ENCODE assay signal across 13 cellular contexts in the genomic region with DNA sequence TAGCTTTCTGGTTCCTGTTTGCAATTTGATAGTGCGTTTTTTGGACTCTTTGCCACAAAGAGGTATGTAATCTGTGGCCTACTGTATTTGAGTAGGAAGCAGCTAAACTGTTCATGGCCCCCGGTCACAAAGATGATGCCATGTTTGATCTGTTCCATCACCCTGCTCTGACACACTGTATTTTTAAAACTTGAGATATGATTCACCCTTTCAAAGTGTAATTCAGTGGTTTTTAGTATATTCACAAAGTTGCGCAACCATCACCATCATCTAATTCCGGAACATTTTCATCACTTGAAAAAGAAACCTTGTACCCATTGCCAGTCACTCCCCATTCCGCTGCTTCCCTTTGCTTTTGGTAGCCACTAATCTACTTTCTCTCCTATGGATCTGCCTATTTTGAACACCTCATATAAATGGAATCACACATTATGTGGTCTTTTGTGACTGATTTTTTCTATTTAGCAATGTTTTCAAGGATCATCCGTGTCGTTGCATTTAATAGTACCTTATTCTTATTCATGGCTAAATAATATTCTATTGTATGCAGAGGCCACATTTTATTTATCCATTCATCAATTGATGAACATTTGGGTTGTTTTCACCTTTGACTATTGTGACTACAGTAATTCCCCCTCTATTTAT.
DNase-seq lines count a peak whose midpoint lies in the region; ATAC-seq, FAIRE-seq and TF ChIP-seq lines count a peak whose summit lies in the region.
"Had no signal": no experiment of that assay in that cellular context is flagged by ENCODE, and none has a peak within 500 bp of the region (broad histone marks: within the 10 kb centered on the region; RNA-seq: fewer than 3 reads in every experiment).

No MANE protein-coding gene starts in this region.

- CTCF ChIA-PET in PC-9 (lab: Charles Lee) (interaction anchor here (0.6 kb wide), 1 partner anchor 513 kb away, joined by 3 read pairs; no protein-coding TSS in a partner anchor), endothelial cell of umbilical vein (lab: Charles Lee) (interaction anchor here (0.6 kb wide), 1 partner anchor 506 kb away, joined by 3 read pairs; no protein-coding TSS in a partner anchor)

- no peak for DNase-seq in activated T-cell treated with anti-CD3 and anti-CD28 coated beads, Interleukin-2, amount 50 U/mL, for 24 hours
- DNase-seq in activated T-cell treated with anti-CD3 and anti-CD28 coated beads, Interleukin-2, amount 50 U/mL, for 1 hour: no peak
- DNase-seq in PC-9 (no peak), endothelial cell of umbilical vein (ENCODE audit: low read depth, low spot score) (no peak), ascending aorta (ENCODE audit: low spot score in 2 of 2) (no peak), esophagus squamous epithelium (lab: John Stamatoyannopoulos, UW) (no peak)
- peak; percentile 0 to 13 (median 4) for DNase-seq in stimulated activated CD4-positive, alpha-beta T cell treated with anti-CD3 and anti-CD28 coated beads, TNF-alpha, amount 100 ng/mL, for 48 hours (ENCODE audit: low read depth in 3 of 3)
- DNase-seq: activated effector memory CD4-positive, alpha-beta T cell treated with Interleukin-2 at 50 U/mL for 16 hours; NCI-H526 treated with DMSO at 0.1 percent for 48 hours; uterus had no signal

- 66 to 78% methylated on average over 7 of the region's 7 CpGs for WGBS in esophagus squamous epithelium, 2 donors

- POLR2A ChIA-PET in PC-9 (lab: Charles Lee; ENCODE audit: unreplicated experiment): no interaction called here
- POLR2A ChIA-PET in endothelial cell of umbilical vein (lab: Charles Lee): no interaction called here

- TF ChIP-seq CTCF in PC-9 (conservative IDR thresholded peaks at IDR 0.05) (no peak), endothelial cell of umbilical vein (IDR thresholded peaks at IDR 0.05; ENCODE audit: extremely low read depth in 1 of 2, insufficient read depth in 1 of 2, low read depth in 1 of 2, low read length in 2 of 2) (no peak), ascending aorta (IDR thresholded peaks at IDR 0.05) (no peak), esophagus squamous epithelium (IDR thresholded peaks at IDR 0.05) (no peak)

- ATAC-seq in HG02610 (IDR thresholded peaks at IDR 0.05; ENCODE audit: unreplicated experiment): no peak

- peaks cover 7% of the 10 kb centered on the region for H3K9me3 Mint-ChIP-seq in activated T-cell treated with anti-CD3 and anti-CD28 coated beads, Interleukin-2, amount 50 U/mL, for 24 hours

- H3K79me2 ChIP-seq in PC-9 (ENCODE audit: low read depth) (no peaks in the 10 kb centered on the region), endothelial cell of umbilical vein (ENCODE audit: control insufficient read depth, insufficient read depth, low read length) (no peaks in the 10 kb centered on the region)

- H3K4me3 Mint-ChIP-seq in activated T-cell treated with anti-CD3 and anti-CD28 coated beads, Interleukin-2, amount 50 U/mL, for 24 hours: no peak overlapping the region

- peaks cover 22% of the 10 kb centered on the region for H3K4me1 Mint-ChIP-seq in activated T-cell treated with anti-CD3 and anti-CD28 coated beads, Interleukin-2, amount 50 U/mL, for 24 hours (ENCODE audit: low read depth)

- no peak for FAIRE-seq in endothelial cell of umbilical vein (lab: Jason Lieb, UNC)
- FAIRE-seq: islet of Langerhans had no signal

- H3K27ac ChIP-seq in PC-9 (peak overlapping the region; percentile 55; the same call in 1 of the 2 replicates), endothelial cell of umbilical vein (ENCODE audit: insufficient read depth, low read depth, low read length) (peak overlapping the region; percentile 53), ascending aorta (no peak overlapping the region), esophagus squamous epithelium (no peak overlapping the region)
- H3K27ac ChIP-seq: BLaER1, uterus had no signal

- H3F3A ChIP-seq in PC-9 (ENCODE audit: insufficient read depth, low read depth): peaks cover 3% of the 10 kb centered on the region; the same call in 1 of the 2 replicates

- H3K9me1 ChIP-seq in endothelial cell of umbilical vein (replicated peaks; ENCODE audit: control insufficient read depth, extremely low read depth, insufficient read depth, low read length): no peaks in the 10 kb centered on the region

- H3K9me3 ChIP-seq in PC-9 (ENCODE audit: insufficient read depth, low read depth) (0 out of 2 replicates have a peak, but pooled peaks cover 5% of the 10 kb centered on the region), endothelial cell of umbilical vein (replicated peaks; ENCODE audit: control insufficient read depth, insufficient read depth, low read length) (no peaks in the 10 kb centered on the region), ascending aorta (no peaks in the 10 kb centered on the region), esophagus squamous epithelium (no peaks in the 10 kb centered on the region)
- H3K9me3 ChIP-seq: uterus had no signal

- BruUV-seq in PC-9 (replicated peaks; lab: Mats Ljungman, UMichigan): no TSS peak
- BruUV-seq in endothelial cell of umbilical vein (replicated peaks; lab: Mats Ljungman, UMichigan): TSS peak; percentile 74

- H3K27ac Mint-ChIP-seq in activated T-cell treated with anti-CD3 and anti-CD28 coated beads, Interleukin-2, amount 50 U/mL, for 24 hours: peak overlapping the region; percentile 52

- H3K27me3 ChIP-seq in PC-9 (ENCODE audit: insufficient read depth, low read depth) (no peaks in the 10 kb centered on the region), endothelial cell of umbilical vein (ENCODE audit: control insufficient read depth in 2 of 2, insufficient read depth in 2 of 2, low read length in 2 of 2) (no peaks in the 10 kb centered on the region), ascending aorta (no peaks in the 10 kb centered on the region), esophagus squamous epithelium (no peaks in the 10 kb centered on the region)
- H3K27me3 ChIP-seq: BLaER1, uterus had no signal

- 0 out of 2 replicates have a peak, but pooled peaks cover 4% of the 10 kb centered on the region for H3K4me1 ChIP-seq in PC-9 (replicated peaks; ENCODE audit: insufficient read depth)
- H3K4me1 ChIP-seq in endothelial cell of umbilical vein (ENCODE audit: control insufficient read depth, extremely low read depth, insufficient read depth, low read length): no peaks in the 10 kb centered on the region
- no peaks in the 10 kb centered on the region for H3K4me1 ChIP-seq in ascending aorta
- no peaks in the 10 kb centered on the region for H3K4me1 ChIP-seq in esophagus squamous epithelium
- H3K4me1 ChIP-seq: BLaER1, uterus had no signal

- dilution Hi-C loops in endothelial cell of umbilical vein (cut with MboI; ENCODE audit: extremely low pct_ligation_motif_present, low sequenced_read_pairs): no loop called here

- H3K9ac ChIP-seq in endothelial cell of umbilical vein (replicated peaks; ENCODE audit: extremely low read depth, insufficient read depth, low read length): no peak overlapping the region
- H3K9ac ChIP-seq: BLaER1 had no signal

- no peaks in the 10 kb centered on the region for H3K9me2 ChIP-seq in PC-9 (ENCODE audit: insufficient read depth)

- no peak overlapping the region for H3K4me3 ChIP-seq in PC-9
- no peak overlapping the region for H3K4me3 ChIP-seq in endothelial cell of umbilical vein (replicated peaks in 1 of 3; ENCODE audit: insufficient read depth in 1 of 3, low read depth in 1 of 3, low read length in 3 of 3)
- H3K4me3 ChIP-seq in ascending aorta: no peak overlapping the region
- H3K4me3 ChIP-seq in esophagus squamous epithelium: no peak overlapping the region
- H3K4me3 ChIP-seq: BLaER1, uterus had no signal

- H3K36me3 ChIP-seq in PC-9 (ENCODE audit: low read depth) (no peaks in the 10 kb centered on the region), endothelial cell of umbilical vein (ENCODE audit: control insufficient read depth in 2 of 2, extremely low read depth in 1 of 2, insufficient read depth in 2 of 2, low read length in 2 of 2) (no peaks in the 10 kb centered on the region), ascending aorta (no peaks in the 10 kb centered on the region), esophagus squamous epithelium (no peaks in the 10 kb centered on the region)
- H3K36me3 ChIP-seq: BLaER1, uterus had no signal

- peak overlapping the region; percentile 8; the same call in 1 of the 2 replicates for H3K4me2 ChIP-seq in PC-9
- no peak overlapping the region for H3K4me2 ChIP-seq in endothelial cell of umbilical vein (ENCODE audit: insufficient read depth, low read length)
- H3K4me2 ChIP-seq: BLaER1 had no signal

- H3K27me3 Mint-ChIP-seq in activated T-cell treated with anti-CD3 and anti-CD28 coated beads, Interleukin-2, amount 50 U/mL, for 24 hours: no peaks in the 10 kb centered on the region

- peaks cover 2% of the 10 kb centered on the region for H3K36me3 Mint-ChIP-seq in activated T-cell treated with anti-CD3 and anti-CD28 coated beads, Interleukin-2, amount 50 U/mL, for 24 hours (ENCODE audit: low read depth)

- intact Hi-C loops in PC-9 (cut with micrococcal nuclease; ENCODE audit: unreplicated experiment) (no loop called here), endothelial cell of umbilical vein (cut with micrococcal nuclease) (no loop called here), ascending aorta (cut with DNase I) (no loop called here), esophagus squamous epithelium (cut with DNase I) (no loop called here)

- no peak for TF ChIP-seq POLR2A in endothelial cell of umbilical vein (IDR thresholded peaks at IDR 0.05; ENCODE audit: low read depth, low read length)
- no peak for TF ChIP-seq POLR2A in esophagus squamous epithelium (IDR thresholded peaks at IDR 0.05)

- no peaks in the 10 kb centered on the region for H4K20me1 ChIP-seq in PC-9 (ENCODE audit: insufficient read depth)
- no peaks in the 10 kb centered on the region for H4K20me1 ChIP-seq in endothelial cell of umbilical vein (replicated peaks; ENCODE audit: control insufficient read depth, extremely low read depth, insufficient read depth, low read length)
- H4K20me1 ChIP-seq: BLaER1 had no signal

- H2AFZ ChIP-seq in PC-9 (peak overlapping the region; percentile 12; the same call in 1 of the 2 replicates), endothelial cell of umbilical vein (ENCODE audit: low read depth, low read length) (peak overlapping the region; percentile 53)

TF ChIP-seq in endothelial cell of umbilical vein, 7 proteins besides CTCF, POLR2A, EP300 and RAD21:
- TF ChIP-seq JUN (IDR thresholded peaks at IDR 0.05; ENCODE audit: borderline replicate concordance, insufficient read depth, insufficient read length, low read depth) (no peak), FOS (IDR thresholded peaks at IDR 0.05; ENCODE audit: borderline replicate concordance, insufficient read depth, low read length) (no peak), POLR2AphosphoS5 (IDR thresholded peaks at IDR 0.05; ENCODE audit: insufficient read depth, low read depth, low read length) (no peak), EZH2 (IDR thresholded peaks at IDR 0.05; ENCODE audit: borderline replicate concordance, low read depth, low read length, severe bottlenecking) (no peak), GATA2 (IDR thresholded peaks at IDR 0.05; ENCODE audit: insufficient read depth, insufficient read length, low read depth, low read length) (no peak), MYC (IDR thresholded peaks at IDR 0.05; ENCODE audit: low read depth, low read length) (no peak)
- TF ChIP-seq, protein P1, sequence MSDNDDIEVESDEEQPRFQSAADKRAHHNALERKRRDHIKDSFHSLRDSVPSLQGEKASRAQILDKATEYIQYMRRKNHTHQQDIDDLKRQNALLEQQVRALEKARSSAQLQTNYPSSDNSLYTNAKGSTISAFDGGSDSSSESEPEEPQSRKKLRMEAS (IDR thresholded peaks at IDR 0.05; ENCODE audit: insufficient read depth, insufficient read length): no peak

Comparison
In these comparisons a context has a peak if more than half of its experiments do, and no peak if none do; other contexts are left out.
1. DNase-seq: peak in stimulated activated CD4-positive, alpha-beta T cell treated with anti-CD3 and anti-CD28 coated beads, TNF-alpha, amount 100 ng/mL, for 48 hours (3 of 3); none in activated T-cell treated with anti-CD3 and anti-CD28 coated beads, Interleukin-2, amount 50 U/mL, for 24 hours (single experiment), activated T-cell treated with anti-CD3 and anti-CD28 coated beads, Interleukin-2, amount 50 U/mL, for 1 hour (single experiment), PC-9 (0 of 2), endothelial cell of umbilical vein (single experiment), ascending aorta (0 of 2) and esophagus squamous epithelium (single experiment).
2. H3K27ac ChIP-seq: peak in PC-9 (single experiment) and endothelial cell of umbilical vein (single experiment); none in ascending aorta (0 of 2) and esophagus squamous epithelium (0 of 4).